8 cellular contexts compared by ENCODE assay signal in the genomic region with DNA sequence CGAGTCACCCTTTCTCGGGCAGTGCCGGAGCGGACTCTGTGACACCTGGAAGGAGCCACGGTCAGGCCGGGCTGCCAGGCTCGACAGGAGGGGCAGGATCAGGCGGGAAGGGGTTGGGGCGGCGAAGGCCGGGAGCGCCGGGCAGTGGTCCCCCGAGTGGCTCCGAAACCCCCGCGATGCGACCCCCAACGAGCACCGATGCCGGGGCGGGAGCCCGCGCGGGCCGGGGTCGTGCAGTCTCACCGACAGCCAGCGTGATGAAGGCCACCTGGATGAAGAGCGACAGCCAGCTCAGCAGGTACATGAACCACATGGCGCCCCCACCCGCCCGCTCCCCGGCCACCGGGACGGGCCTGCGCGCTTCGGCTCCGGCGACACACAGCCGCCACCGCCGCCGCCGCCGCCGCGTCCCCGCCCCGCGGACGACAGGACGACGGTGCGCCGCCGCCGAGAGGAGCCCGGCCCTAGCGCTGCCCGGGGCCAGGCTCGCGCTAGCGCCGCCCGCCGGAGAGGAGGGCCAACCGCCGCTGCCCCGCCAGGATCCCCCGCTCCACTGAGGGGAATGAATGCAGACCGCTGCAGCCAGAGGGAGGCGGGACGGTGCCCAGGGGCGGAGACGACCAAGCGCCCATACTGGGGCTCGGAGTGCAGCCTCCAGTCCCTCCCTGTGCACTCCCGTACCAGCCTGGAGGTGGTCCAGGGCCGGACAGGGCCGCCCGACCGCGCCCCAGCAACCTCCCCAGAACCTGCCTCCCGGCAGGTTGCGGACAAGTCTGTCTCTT. TPM values are rescaled to one million over a fixed set of nuclear protein-coding genes. Genes with fewer than 3 reads are reported as not detected.
DNase-seq lines count a peak whose midpoint lies in the region; ATAC-seq and TF ChIP-seq lines count a peak whose summit lies in the region.

Gene TEX261, minus strand, starts transcription at position 429 of the 782 bp plus-strand sequence. Its CDS starts 116 bp downstream, at position 313.

- H3K36me3 ChIP-seq in kidney epithelial cell (ENCODE audit: control insufficient read depth, insufficient read depth, low read length), result peaks cover 2% of the 10 kb centered on the region

- ATAC-seq in GM18909 (IDR thresholded peaks at IDR 0.05; ENCODE audit: poor library complexity, unreplicated experiment), result peak; percentile 95
- ATAC-seq in HG03159 (IDR thresholded peaks at IDR 0.05; ENCODE audit: unreplicated experiment), result peak; percentile 93

- no peaks in the 10 kb centered on the region for H3K27me3 ChIP-seq in kidney epithelial cell (ENCODE audit: control insufficient read depth, insufficient read depth, low read length)

- TF ChIP-seq CTCF in AG10803 (conservative IDR thresholded peaks at IDR 0.05; ENCODE audit: low read length), result peak; percentile 49
- TF ChIP-seq CTCF in kidney epithelial cell (IDR thresholded peaks at IDR 0.05; ENCODE audit: insufficient read depth, low read length, poor library complexity, severe bottlenecking), result peak; percentile 54

- DNase-seq in AG10803 (ENCODE audit: low read depth), result peak; percentile 84
- DNase-seq in NCI-H345 treated with DMSO at 0.1 percent for 48 hours (lab: John Stamatoyannopoulos, UW; ENCODE audit: unreplicated experiment), result peak; percentile 84
- peak; percentile 91 for DNase-seq in activated CD4-positive, CD25-positive, alpha-beta regulatory T cell treated with anti-CD3 and anti-CD28 coated beads, Interleukin-2, amount 50 U/mL, for 72 hours
- DNase-seq in cerebellar cortex (ENCODE audit: low spot score), result peak; percentile 88
- DNase-seq in kidney epithelial cell (ENCODE audit: low read depth), result peak; percentile 32
- peak; percentile 81 to 90 for DNase-seq in stimulated activated CD4-positive, alpha-beta T cell treated with anti-CD3 and anti-CD28 coated beads, Interleukin-15, amount 100 ng/mL, for 48 hours (ENCODE audit: low read depth in 2 of 2)

- H3K4me3 ChIP-seq in AG10803 (ENCODE audit: low read length) (peak within 1 kb of the TSS; percentile 83), kidney epithelial cell (ENCODE audit: low read depth, low read length) (peak within 1 kb of the TSS; percentile 80)

RNA-seq across cellular contexts. Expression of gene TEX261, which starts in this region (rescaled TPM):
- 34.2 and 45.2 TPM in 2 replicates for total RNA-seq in kidney epithelial cell

Comparison
In these comparisons a context has a peak if more than half of its experiments do, and no peak if none do; other contexts are left out.
1. Peak in every context shown above with its lines: DNase-seq, ATAC-seq and H3K4me3 ChIP-seq.
2. DNase-seq: peak in every context shown above with its lines; median percentile 91 in activated CD4-positive, CD25-positive, alpha-beta regulatory T cell treated with anti-CD3 and anti-CD28 coated beads, Interleukin-2, amount 50 U/mL, for 72 hours; 88 in cerebellar cortex; 86 in stimulated activated CD4-positive, alpha-beta T cell treated with anti-CD3 and anti-CD28 coated beads, Interleukin-15, amount 100 ng/mL, for 48 hours; 84 in AG10803; 84 in NCI-H345 treated with DMSO at 0.1 percent for 48 hours; 32 in kidney epithelial cell.